In the genomic region with DNA sequence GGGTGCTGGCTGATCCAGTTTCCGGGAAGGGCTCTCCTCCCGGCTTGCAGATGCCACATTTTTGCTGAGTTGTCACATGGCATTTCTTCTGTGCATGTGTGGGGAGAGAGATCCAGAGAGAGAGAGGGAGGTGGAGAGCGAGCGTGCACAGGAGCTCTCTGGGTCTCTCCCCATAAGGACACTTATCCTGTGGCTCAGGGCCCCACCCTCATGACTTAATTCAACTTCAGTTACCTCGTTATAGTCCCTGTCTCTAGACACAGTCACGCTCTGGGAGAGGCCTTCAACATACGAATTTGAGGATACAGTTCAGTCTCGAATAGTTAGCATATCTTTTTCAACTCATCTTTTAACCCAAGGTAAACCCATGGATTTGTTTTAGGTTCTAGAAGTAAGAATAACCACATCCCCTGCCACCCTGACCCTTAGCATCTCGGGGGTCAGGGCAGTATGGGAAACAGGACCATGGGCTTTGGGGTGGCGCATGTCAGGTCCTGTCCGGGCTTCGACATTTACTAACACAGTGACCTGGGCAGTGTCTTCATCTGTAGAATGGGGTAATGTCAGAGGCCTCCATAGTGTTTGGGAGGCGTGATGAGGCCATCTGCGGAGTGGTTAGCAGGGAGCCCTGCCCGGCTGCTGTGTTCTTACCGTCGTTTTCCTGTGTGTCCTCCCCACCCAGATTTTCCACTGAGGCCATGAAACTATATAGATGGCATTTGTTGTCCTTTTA, we compare ENCODE assay signal across 19 cellular contexts.
"Had no signal": no experiment of that assay in that cellular context is flagged by ENCODE, and none has a peak within 500 bp of the region (broad histone marks: within the 10 kb centered on the region; RNA-seq: fewer than 3 reads in every experiment).

No MANE protein-coding gene starts in this region.

- H3K9me3 Mint-ChIP-seq: natural killer cell; neural crest cell; stimulated activated naive CD8-positive, alpha-beta T cell treated with anti-CD3 and anti-CD28 coated beads, Interleukin-15, Interleukin-2, amounts not matched to agents 100 ng/mL and 50 ng/mL, for 24 hours had no signal

- H3K4me2 ChIP-seq: smooth muscle cell had no signal

- H3K27ac ChIP-seq: coronary artery, dorsolateral prefrontal cortex, heart left ventricle, testis, transverse colon, vagina had no signal

- H3K4me3 Mint-ChIP-seq: natural killer cell; neural crest cell; stimulated activated naive CD8-positive, alpha-beta T cell treated with anti-CD3 and anti-CD28 coated beads, Interleukin-15, Interleukin-2, amounts not matched to agents 100 ng/mL and 50 ng/mL, for 24 hours had no signal

- H3K4me1 ChIP-seq: heart left ventricle, testis, vagina had no signal

- H3K27ac Mint-ChIP-seq: natural killer cell; stimulated activated naive CD8-positive, alpha-beta T cell treated with anti-CD3 and anti-CD28 coated beads, Interleukin-15, Interleukin-2, amounts not matched to agents 100 ng/mL and 50 ng/mL, for 24 hours had no signal

- H3K36me3 Mint-ChIP-seq: natural killer cell had no signal

- DNase-seq: dorsolateral prefrontal cortex; effector CD8-positive, alpha-beta T cell; heart left ventricle; hippocampal formation; mammary epithelial cell; mucosa of descending colon; natural killer cell; stimulated activated CD4-positive, alpha-beta T cell treated with anti-CD3 and anti-CD28 coated beads, Interleukin-2, amount 100 ng/mL, for 48 hours; testis; transverse colon had no signal

- H3K4me3 ChIP-seq: coronary artery, dorsolateral prefrontal cortex, heart left ventricle, mucosa of descending colon, smooth muscle cell, testis, transverse colon, vagina had no signal

- FAIRE-seq: endometrium, frontal cortex, islet of Langerhans had no signal

- ATAC-seq: esophagus mucosa, heart left ventricle, mucosa of descending colon, natural killer cell had no signal

- H3K36me3 ChIP-seq: transverse colon had no signal

- H3K27me3 ChIP-seq: dorsolateral prefrontal cortex, heart left ventricle, testis, transverse colon, vagina had no signal

- H3K9me3 ChIP-seq: heart left ventricle, mucosa of descending colon, testis, transverse colon, vagina had no signal

- H3K27me3 Mint-ChIP-seq: stimulated activated naive CD8-positive, alpha-beta T cell treated with anti-CD3 and anti-CD28 coated beads, Interleukin-15, Interleukin-2, amounts not matched to agents 100 ng/mL and 50 ng/mL, for 24 hours had no signal
